In the genomic region with DNA sequence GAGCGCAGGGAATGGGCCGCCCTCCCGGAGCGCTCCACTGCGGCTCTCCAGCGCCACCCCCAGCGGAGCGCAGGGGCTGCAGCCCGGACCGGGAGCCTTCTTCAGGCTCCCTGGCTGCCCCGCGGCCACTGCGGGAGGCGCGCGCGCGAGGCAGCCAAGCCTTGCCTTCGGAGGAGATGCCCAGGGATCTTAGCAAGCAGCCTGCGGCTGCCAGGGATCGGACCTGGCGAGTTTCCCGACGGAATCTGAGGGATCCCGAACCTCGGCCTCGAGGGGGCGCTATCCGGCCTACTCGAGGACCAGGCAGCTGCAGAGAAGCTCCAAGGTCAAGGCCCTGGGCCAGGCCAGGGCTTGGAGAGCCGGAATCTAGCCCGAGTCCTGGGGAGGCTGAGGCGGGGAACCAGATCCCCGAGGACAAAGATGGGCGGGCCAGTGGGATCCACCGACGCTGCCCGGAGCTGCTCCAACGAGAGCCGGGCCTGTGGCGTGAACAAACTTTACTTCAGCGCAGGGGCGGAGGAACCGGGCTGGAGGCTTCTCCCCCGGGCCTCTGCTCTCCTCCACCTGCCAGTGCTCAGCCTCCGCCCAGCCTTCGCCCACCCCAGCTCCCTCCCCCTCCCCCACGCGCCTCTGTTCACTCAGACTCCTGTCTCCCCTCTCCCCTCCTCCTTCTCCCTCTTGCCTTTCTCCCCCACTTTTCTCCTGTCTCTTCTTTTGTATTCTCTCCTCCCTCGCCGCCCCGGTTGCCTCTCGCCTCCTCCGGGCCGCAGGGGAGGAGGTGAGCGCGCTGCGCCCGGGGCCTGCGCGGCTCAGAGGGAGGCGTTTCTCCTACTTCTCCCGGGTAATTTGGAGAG, we compare ENCODE assay signal across 10 cellular contexts. TPM values are rescaled to one million over a fixed set of nuclear protein-coding genes. Genes with fewer than 3 reads are reported as not detected.
DNase-seq lines count a peak whose midpoint lies in the region; ATAC-seq and TF ChIP-seq lines count a peak whose summit lies in the region.
"Had no signal": no experiment of that assay in that cellular context is flagged by ENCODE, and none has a peak within 500 bp of the region (broad histone marks: within the 10 kb centered on the region; RNA-seq: fewer than 3 reads in every experiment).

IRX6 (plus strand) TSS at position 567 of the 854 bp plus-strand sequence. CDS start 889 bp downstream, outside the sequence.

- H3K4me3 Mint-ChIP-seq in activated CD4-positive, alpha-beta memory T cell treated with anti-CD3 and anti-CD28 coated beads for 36 hours, result no peak within 1 kb of the TSS

- no peak for ATAC-seq in GM21576 (IDR thresholded peaks at IDR 0.05; ENCODE audit: unreplicated experiment)

- no peaks in the 10 kb centered on the region for H3K4me1 Mint-ChIP-seq in activated CD4-positive, alpha-beta memory T cell treated with anti-CD3 and anti-CD28 coated beads for 36 hours (ENCODE audit: low read depth)

- DNase-seq in DMS 273 (lab: John Stamatoyannopoulos, UW; ENCODE audit: unreplicated experiment) (peak; percentile 90), MG63 (peak; percentile 92), epithelial cell of proximal tubule (ENCODE audit: low read depth) (no peak), hippocampal formation (lab: John Stamatoyannopoulos, UW) (no peak), transverse colon (no peak)
- DNase-seq in activated CD4-positive, alpha-beta memory T cell treated with anti-CD3 and anti-CD28 coated beads for 36 hours, result no peak
- DNase-seq: activated gamma-delta T cell, Kasumi-1 had no signal

- no peak within 1 kb of the TSS for H2AFZ ChIP-seq in neural cell (ENCODE audit: low read depth, low read length)

- H3K9me2 ChIP-seq in neural cell (ENCODE audit: insufficient read depth, low read length), result no peaks in the 10 kb centered on the region

- H3K4me1 ChIP-seq in transverse colon, result no peaks in the 10 kb centered on the region

- H3F3A ChIP-seq in neural cell (ENCODE audit: insufficient read depth, low read length, poor library complexity, severe bottlenecking), result no peaks in the 10 kb centered on the region

- no peaks in the 10 kb centered on the region for H3K36me3 Mint-ChIP-seq in activated CD4-positive, alpha-beta memory T cell treated with anti-CD3 and anti-CD28 coated beads for 36 hours

- POLR2A ChIA-PET in activated CD4-positive, alpha-beta memory T cell treated with anti-CD3 and anti-CD28 coated beads for 36 hours (lab: Charles Lee), result no interaction called here

- peaks cover 32% of the 10 kb centered on the region for H3K27me3 Mint-ChIP-seq in activated CD4-positive, alpha-beta memory T cell treated with anti-CD3 and anti-CD28 coated beads for 36 hours

- TF ChIP-seq POLR2A in transverse colon (IDR thresholded peaks at IDR 0.05), result no peak

- H3K27me3 ChIP-seq in MG63 (peaks cover 28% of the 10 kb centered on the region), neural cell (ENCODE audit: insufficient read depth, low read depth, low read length) (peaks cover 82% of the 10 kb centered on the region), transverse colon (peaks cover 84% of the 10 kb centered on the region)

- H3K9ac ChIP-seq in neural cell (ENCODE audit: low read length), result peak within 1 kb of the TSS; percentile 20

- H3K27ac ChIP-seq in neural cell (ENCODE audit: low read length) (no peak within 1 kb of the TSS), transverse colon (no peak within 1 kb of the TSS)

- 20% methylated on average over 60 of the region's 63 CpGs; no CpG with 5 or more reads in 1 of the 2 donors for WGBS in transverse colon (ENCODE audit: low coverage in 1 of 2), 2 donors

- CTCF ChIA-PET in activated CD4-positive, alpha-beta memory T cell treated with anti-CD3 and anti-CD28 coated beads for 36 hours (lab: Charles Lee), result no interaction called here

- peak within 1 kb of the TSS; percentile 34 for H3K4me3 ChIP-seq in MG63
- peak within 1 kb of the TSS; percentile 38 for H3K4me3 ChIP-seq in epithelial cell of proximal tubule (ENCODE audit: low read depth, low read length)
- H3K4me3 ChIP-seq in neural cell (ENCODE audit: low read length), result peak within 1 kb of the TSS; percentile 71
- no peak within 1 kb of the TSS for H3K4me3 ChIP-seq in transverse colon

- H3K36me3 ChIP-seq in MG63 (no peaks in the 10 kb centered on the region), neural cell (ENCODE audit: insufficient read depth, low read length) (no peaks in the 10 kb centered on the region), transverse colon (no peaks in the 10 kb centered on the region)

- H3K4me2 ChIP-seq in neural cell (ENCODE audit: low read length), result peak within 1 kb of the TSS; percentile 68

- TF ChIP-seq CTCF in epithelial cell of proximal tubule (conservative IDR thresholded peaks at IDR 0.05; ENCODE audit: low read depth, low read length) (peak; percentile 57), neural cell (IDR thresholded peaks at IDR 0.05; ENCODE audit: poor library complexity, severe bottlenecking) (peak; percentile 68), transverse colon (IDR thresholded peaks at IDR 0.05) (no peak)

- intact Hi-C loops in activated CD4-positive, alpha-beta memory T cell treated with anti-CD3 and anti-CD28 coated beads for 36 hours (cut with micrococcal nuclease), result loop anchor here (10.0 kb wide), 1 partner anchor 389 kb away; the partner anchor contains the start of gene IRX5
- intact Hi-C loops in transverse colon (cut with DNase I; ENCODE audit: low total_unique reads), result no loop called here

- TF ChIP-seq EP300 in neural cell (conservative IDR thresholded peaks at IDR 0.05; ENCODE audit: poor library complexity, severe bottlenecking), result no peak
- no peak for TF ChIP-seq EP300 in transverse colon (IDR thresholded peaks at IDR 0.05; ENCODE audit: low read depth)

- H4K20me1 ChIP-seq in neural cell (ENCODE audit: insufficient read depth), result no peaks in the 10 kb centered on the region

- H3K27ac Mint-ChIP-seq in activated CD4-positive, alpha-beta memory T cell treated with anti-CD3 and anti-CD28 coated beads for 36 hours, result no peak within 1 kb of the TSS

- in situ Hi-C loops in transverse colon (cut with MboI; ENCODE audit: low pct_ligation_motif_present in 1 of 4, low pct_unique_long_range_greater_than_20kb in 1 of 4, low sequenced_read_pairs in 3 of 4), result no loop called here

- H3K9me3 ChIP-seq in MG63 (no peaks in the 10 kb centered on the region), neural cell (ENCODE audit: low read length) (no peaks in the 10 kb centered on the region), transverse colon (no peaks in the 10 kb centered on the region)

- H3K79me2 ChIP-seq in neural cell (replicated peaks; ENCODE audit: insufficient read depth, low read length), result no peaks in the 10 kb centered on the region

- H3K9me3 Mint-ChIP-seq in activated CD4-positive, alpha-beta memory T cell treated with anti-CD3 and anti-CD28 coated beads for 36 hours, result no peaks in the 10 kb centered on the region

- no peak for TF ChIP-seq RAD21 in neural cell (conservative IDR thresholded peaks at IDR 0.05)

TF ChIP-seq in neural cell, 6 proteins besides CTCF, POLR2A, EP300 and RAD21:
- TF ChIP-seq SMC3 (conservative IDR thresholded peaks at IDR 0.05; ENCODE audit: poor library complexity) (peak; percentile 14), REST (IDR thresholded peaks at IDR 0.05; ENCODE audit: borderline replicate concordance) (no peak)

RNA-seq across cellular contexts. Expression of gene IRX6, which starts in this region (rescaled TPM):
- total RNA-seq in MG63 (2014; rRNA removed; shearing (Covaris generic); ENCODE audit: low replicate concordance), result 0.16 TPM in 1 of 2 replicates, not detected in the other
- total RNA-seq in epithelial cell of proximal tubule (0.72 and 2.2 TPM in 2 replicates), transverse colon (1 to 10 TPM in 1 of 4 donors, not detected in 3; 1.1 TPM)
- not detected in 2 replicates for polyA plus RNA-seq in neural cell
- polyA minus RNA-seq in neural cell, result not detected in 2 replicates
- total RNA-seq in activated CD4-positive, alpha-beta memory T cell treated with anti-CD3 and anti-CD28 coated beads for 36 hours, result not detected

Comparison
In these comparisons a context has a peak if more than half of its experiments do, and no peak if none do; other contexts are left out.
1. Peak in DNase-seq and H3K4me3 ChIP-seq in MG63; RNA of the gene not detected or under 1 TPM.
2. H3K4me3 ChIP-seq: peak in epithelial cell of proximal tubule (single experiment) and neural cell (single experiment); none in transverse colon (0 of 4).
3. CTCF ChIP-seq: peak in epithelial cell of proximal tubule (single experiment) and neural cell (single experiment); none in transverse colon (0 of 5).